Comparison of ENCODE assay signal across 10 cellular contexts in genomic region chr2:90207454-90208058, GRCh38.
DNase-seq lines count a peak whose midpoint lies in the region; ATAC-seq and TF ChIP-seq lines count a peak whose summit lies in the region.
"Had no signal": no experiment of that assay in that cellular context is flagged by ENCODE, and none has a peak within 500 bp of the region (broad histone marks: within the 10 kb centered on the region; RNA-seq: fewer than 3 reads in every experiment).

No MANE protein-coding gene starts in this region.

- H3K9me3 Mint-ChIP-seq in memory B cell = no peaks in the 10 kb centered on the region
- H3K9me3 Mint-ChIP-seq in activated CD4-positive, alpha-beta T cell treated with anti-CD3 and anti-CD28 coated beads, Interleukin-2, amount 10 ng/mL, durations not matched to agents 7 days and 5 days = no peaks in the 10 kb centered on the region
- H3K9me3 Mint-ChIP-seq in activated CD4-positive, alpha-beta T cell treated with anti-CD3 and anti-CD28 coated beads, Interleukin-2, amount 10 ng/mL, durations not matched to agents 24 days and 14 days = no peaks in the 10 kb centered on the region

- H3K36me3 Mint-ChIP-seq in memory B cell = no peaks in the 10 kb centered on the region
- H3K36me3 Mint-ChIP-seq in activated CD4-positive, alpha-beta T cell treated with anti-CD3 and anti-CD28 coated beads, Interleukin-2, amount 10 ng/mL, durations not matched to agents 7 days and 5 days (ENCODE audit: low read depth) = no peaks in the 10 kb centered on the region
- no peaks in the 10 kb centered on the region for H3K36me3 Mint-ChIP-seq in activated CD4-positive, alpha-beta T cell treated with anti-CD3 and anti-CD28 coated beads, Interleukin-2, amount 10 ng/mL, durations not matched to agents 24 days and 14 days (ENCODE audit: low read depth)

- H3K9me3 ChIP-seq in HAP-1 = no peaks in the 10 kb centered on the region

- peak; percentile 71 for ATAC-seq in memory B cell (ENCODE audit: low read depth)
- ATAC-seq in HG03108 (IDR thresholded peaks at IDR 0.05; ENCODE audit: unreplicated experiment) = no peak
- ATAC-seq: activated CD4-positive, CD25-positive, alpha-beta regulatory T cell treated with anti-CD3 and anti-CD28 coated beads, Interleukin-2, amount 50 U/mL, for 24 hours had no signal

- H3K27me3 ChIP-seq in HAP-1 (ENCODE audit: low read depth) = 0 out of 2 replicates have a peak, but pooled peaks cover 2% of the 10 kb centered on the region

- TF ChIP-seq CTCF in GM12865 (IDR thresholded peaks at IDR 0.05; ENCODE audit: insufficient read depth, low read depth, low read length, missing control alignments) = no peak

- CTCF ChIA-PET in activated CD4-positive, alpha-beta T cell treated with anti-CD3 and anti-CD28 coated beads, Interleukin-2, amount 10 ng/mL, durations not matched to agents 7 days and 5 days (lab: Charles Lee) = no interaction called here

- intact Hi-C loops in activated CD4-positive, alpha-beta T cell treated with anti-CD3 and anti-CD28 coated beads, Interleukin-2, amount 10 ng/mL, durations not matched to agents 24 days and 14 days (cut with micrococcal nuclease) = no loop called here

- H3K4me3 Mint-ChIP-seq in memory B cell = no peak overlapping the region
- H3K4me3 Mint-ChIP-seq in activated CD4-positive, alpha-beta T cell treated with anti-CD3 and anti-CD28 coated beads, Interleukin-2, amount 10 ng/mL, durations not matched to agents 7 days and 5 days = no peak overlapping the region
- no peak overlapping the region for H3K4me3 Mint-ChIP-seq in activated CD4-positive, alpha-beta T cell treated with anti-CD3 and anti-CD28 coated beads, Interleukin-2, amount 10 ng/mL, durations not matched to agents 24 days and 14 days

- DNase-seq in GM12865 (ENCODE audit: low read depth) (peak; percentile 17), HAP-1 (ENCODE audit: low spot score in 2 of 2) (peak; percentile 48 to 52), SHP77 treated with DMSO at 0.1 percent for 48 hours (lab: John Stamatoyannopoulos, UW) (peak; percentile 0), memory B cell (ENCODE audit: low spot score in 2 of 2) (peak in 1 of 2 donors; percentile 19), occipital lobe (lab: John Stamatoyannopoulos, UW) (no peak)
- DNase-seq in activated CD4-positive, alpha-beta T cell treated with anti-CD3 and anti-CD28 coated beads, Interleukin-2, amount 10 ng/mL, durations not matched to agents 7 days and 5 days = no peak
- DNase-seq in activated CD4-positive, alpha-beta T cell treated with anti-CD3 and anti-CD28 coated beads, Interleukin-2, amount 10 ng/mL, durations not matched to agents 24 days and 14 days = no peak
- DNase-seq: retina had no signal

- H3K4me1 ChIP-seq in HAP-1 = peaks cover 5% of the 10 kb centered on the region

- H3K4me3 ChIP-seq in GM12865 (ENCODE audit: low read depth, low read length) (no peak overlapping the region), HAP-1 (no peak overlapping the region)

- POLR2A ChIA-PET in activated CD4-positive, alpha-beta T cell treated with anti-CD3 and anti-CD28 coated beads, Interleukin-2, amount 10 ng/mL, durations not matched to agents 7 days and 5 days (lab: Charles Lee) = no interaction called here

- no peak overlapping the region for H3K27ac Mint-ChIP-seq in memory B cell
- no peak overlapping the region for H3K27ac Mint-ChIP-seq in activated CD4-positive, alpha-beta T cell treated with anti-CD3 and anti-CD28 coated beads, Interleukin-2, amount 10 ng/mL, durations not matched to agents 7 days and 5 days
- no peak overlapping the region for H3K27ac Mint-ChIP-seq in activated CD4-positive, alpha-beta T cell treated with anti-CD3 and anti-CD28 coated beads, Interleukin-2, amount 10 ng/mL, durations not matched to agents 24 days and 14 days

- H3K4me1 Mint-ChIP-seq in memory B cell = peaks cover 17% of the 10 kb centered on the region
- H3K4me1 Mint-ChIP-seq in activated CD4-positive, alpha-beta T cell treated with anti-CD3 and anti-CD28 coated beads, Interleukin-2, amount 10 ng/mL, durations not matched to agents 7 days and 5 days = no peaks in the 10 kb centered on the region
- no peaks in the 10 kb centered on the region for H3K4me1 Mint-ChIP-seq in activated CD4-positive, alpha-beta T cell treated with anti-CD3 and anti-CD28 coated beads, Interleukin-2, amount 10 ng/mL, durations not matched to agents 24 days and 14 days

- in situ Hi-C loops in HAP-1 (cut with MboI; ENCODE audit: low sequenced_read_pairs) = no loop called here

- H3K27me3 Mint-ChIP-seq in memory B cell = peaks cover 11% of the 10 kb centered on the region
- H3K27me3 Mint-ChIP-seq in activated CD4-positive, alpha-beta T cell treated with anti-CD3 and anti-CD28 coated beads, Interleukin-2, amount 10 ng/mL, durations not matched to agents 7 days and 5 days = no peaks in the 10 kb centered on the region
- no peaks in the 10 kb centered on the region for H3K27me3 Mint-ChIP-seq in activated CD4-positive, alpha-beta T cell treated with anti-CD3 and anti-CD28 coated beads, Interleukin-2, amount 10 ng/mL, durations not matched to agents 24 days and 14 days

- no peaks in the 10 kb centered on the region for H3K36me3 ChIP-seq in HAP-1 (replicated peaks)

Comparison
In these comparisons a context has a peak if more than half of its experiments do, and no peak if none do; other contexts are left out.
1. DNase-seq: peak in GM12865 (single experiment), HAP-1 (2 of 2) and SHP77 treated with DMSO at 0.1 percent for 48 hours (single experiment); none in activated CD4-positive, alpha-beta T cell treated with anti-CD3 and anti-CD28 coated beads, Interleukin-2, amount 10 ng/mL, durations not matched to agents 7 days and 5 days (single experiment), activated CD4-positive, alpha-beta T cell treated with anti-CD3 and anti-CD28 coated beads, Interleukin-2, amount 10 ng/mL, durations not matched to agents 24 days and 14 days (single experiment) and occipital lobe (single experiment).